ENCODE assay signal across 16 cellular contexts in genomic region chr12:108508243-108508642, GRCh38. TPM values are rescaled to one million over a fixed set of nuclear protein-coding genes. Genes with fewer than 3 reads are reported as not detected.
DNase-seq lines count a peak whose midpoint lies in the region; ATAC-seq and TF ChIP-seq lines count a peak whose summit lies in the region.
"Had no signal": no experiment of that assay in that cellular context is flagged by ENCODE, and none has a peak within 500 bp of the region (broad histone marks: within the 10 kb centered on the region; RNA-seq: fewer than 3 reads in every experiment).

No MANE protein-coding gene starts in this region.

- no peak overlapping the region for H2AFZ ChIP-seq in mammary epithelial cell (ENCODE audit: low read depth, low read length)
- H2AFZ ChIP-seq: parathyroid adenoma had no signal

- H3K27me3 ChIP-seq in mammary epithelial cell (ENCODE audit: insufficient read depth, low read length) = no peaks in the 10 kb centered on the region
- peaks cover 0 to 5% of the 10 kb centered on the region in 2 donors for H3K27me3 ChIP-seq in breast epithelium
- H3K27me3 ChIP-seq: BLaER1, left lung had no signal

- H3K4me3 ChIP-seq in mammary epithelial cell (replicated peaks in 1 of 3; ENCODE audit: insufficient read depth in 1 of 3, low read depth in 2 of 3, low read length in 3 of 3) = no peak overlapping the region
- no peak overlapping the region for H3K4me3 ChIP-seq in breast epithelium
- H3K4me3 ChIP-seq: BLaER1, left lung, skin epidermis had no signal

- H4K20me1 ChIP-seq in mammary epithelial cell (ENCODE audit: insufficient read depth, low read length) = no peaks in the 10 kb centered on the region
- H4K20me1 ChIP-seq: BLaER1 had no signal

- H3K36me3 ChIP-seq in mammary epithelial cell (ENCODE audit: insufficient read depth, low read length) = no peaks in the 10 kb centered on the region
- H3K36me3 ChIP-seq in breast epithelium = no peaks in the 10 kb centered on the region
- H3K36me3 ChIP-seq: BLaER1, left lung had no signal

- WGBS in mammary epithelial cell (ENCODE audit: low coverage, missing lambda C conversion rate) = 86% methylated on average over 1 of the region's 2 CpGs

- TF ChIP-seq CTCF in mammary epithelial cell (conservative IDR thresholded peaks at IDR 0.05 in 1 of 2, IDR thresholded peaks at IDR 0.05 in 1 of 2; ENCODE audit: extremely low read depth in 1 of 2, insufficient read depth in 1 of 2, low read depth in 1 of 2, low read length in 2 of 2) = no peak
- TF ChIP-seq CTCF in breast epithelium (IDR thresholded peaks at IDR 0.05) = no peak

- BruUV-seq in mammary epithelial cell (replicated peaks; lab: Mats Ljungman, UMichigan) = no TSS peak

- peak; percentile 21 for DNase-seq in mammary epithelial cell
- no peak for DNase-seq in breast epithelium (ENCODE audit: low spot score in 2 of 2)
- DNase-seq in LHCN-M2 (ENCODE audit: low read depth) = peak; percentile 17
- DNase-seq in superior temporal gyrus (ENCODE audit: extremely low spot score) = peak; percentile 53
- DNase-seq in Right ventricle myocardium inferior (ENCODE audit: missing footprints) = no peak
- no peak for DNase-seq in middle frontal gyrus (ENCODE audit: extremely low spot score, low spot score)
- DNase-seq: KG1, left lung, NCI-H1417 had no signal

- dilution Hi-C loops in mammary epithelial cell (cut with HindIII; ENCODE audit: low sequenced_read_pairs) = no loop called here

- no peaks in the 10 kb centered on the region for H3K79me2 ChIP-seq in mammary epithelial cell (ENCODE audit: insufficient read depth, low read length)
- H3K79me2 ChIP-seq: parathyroid adenoma had no signal

- H3K9me3 ChIP-seq in mammary epithelial cell (replicated peaks; ENCODE audit: insufficient read depth, low read length) (no peaks in the 10 kb centered on the region), breast epithelium (peaks cover 0 to 6% of the 10 kb centered on the region in 2 donors)

- no peak for ATAC-seq in GM21723 (IDR thresholded peaks at IDR 0.05; ENCODE audit: unreplicated experiment)
- no peak for ATAC-seq in Right ventricle myocardium inferior
- ATAC-seq: left lung had no signal

- in situ Hi-C loops in mammary epithelial cell (cut with MboI; ENCODE audit: low sequenced_read_pairs in 2 of 2) = no loop called here

- CTCF ChIA-PET in mammary epithelial cell (lab: Charles Lee; ENCODE audit: low non-redundant PET) = no interaction called here

- no peak overlapping the region for H3K9ac ChIP-seq in mammary epithelial cell (ENCODE audit: insufficient read depth, low read length)
- H3K9ac ChIP-seq: BLaER1, parathyroid adenoma had no signal

- H3K27ac ChIP-seq in mammary epithelial cell (ENCODE audit: insufficient read depth, low read depth, low read length) (no peak overlapping the region), breast epithelium (no peak overlapping the region), cingulate gyrus (ENCODE audit: low read depth, low read length) (peak overlapping the region; percentile 82)
- H3K27ac ChIP-seq: BLaER1, HL-60, left lung, parathyroid adenoma, skin epidermis, VCaP had no signal

- no peak overlapping the region for H3K4me2 ChIP-seq in mammary epithelial cell (ENCODE audit: insufficient read depth, low read depth, low read length)
- H3K4me2 ChIP-seq: BLaER1 had no signal

- H3K4me1 ChIP-seq in mammary epithelial cell (ENCODE audit: insufficient read depth, low read length) (no peaks in the 10 kb centered on the region), breast epithelium (no peaks in the 10 kb centered on the region)
- H3K4me1 ChIP-seq: BLaER1, left lung, parathyroid adenoma had no signal

- intact Hi-C loops in mammary epithelial cell (cut with micrococcal nuclease) = no loop called here
- intact Hi-C loops in breast epithelium (cut with DNase I; ENCODE audit: low total_unique reads) = no loop called here
- intact Hi-C loops in Right ventricle myocardium inferior (cut with DNase I) = no loop called here

- no peak for TF ChIP-seq POLR2A in breast epithelium (IDR thresholded peaks at IDR 0.05)

RNA-seq across cellular contexts. Expression of gene FICD, which starts 6.8 kb away (rescaled TPM):
- total RNA-seq in mammary epithelial cell = 1 to 10 TPM; 5.5 to 5.6 TPM
- 0.80 TPM for polyA plus RNA-seq in mammary epithelial cell
- not detected for polyA minus RNA-seq in mammary epithelial cell
- 1 to 10 TPM; 7.0 to 8.5 (median 8.0) TPM for total RNA-seq in breast epithelium
- total RNA-seq in LHCN-M2 (2014; rRNA removed) = 7.0 and 7.9 TPM in 2 replicates
- 5.4 TPM for polyA plus RNA-seq in LHCN-M2 (2012)
- 2.9 TPM for total RNA-seq in Right ventricle myocardium inferior

RNA-seq across cellular contexts. Expression of gene SART3, which starts 52.7 kb away (rescaled TPM):
- total RNA-seq in mammary epithelial cell (10 to 100 TPM; 34.7 to 60.7 TPM), breast epithelium (10 to 100 TPM; 49.8 to 62.9 (median 60.2) TPM), LHCN-M2 (2014; rRNA removed) (52.6 and 57.4 TPM in 2 replicates), Right ventricle myocardium inferior (21.7 TPM)
- 14.9 TPM for polyA plus RNA-seq in mammary epithelial cell
- polyA minus RNA-seq in mammary epithelial cell = 61.0 TPM
- polyA plus RNA-seq in LHCN-M2 (2012) = 24.5 TPM

RNA-seq across cellular contexts. Expression of gene ISCU, which starts 54.2 kb away (rescaled TPM):
- total RNA-seq in mammary epithelial cell = 10 to 100 TPM; 55.3 to 77.6 TPM
- 79.1 TPM for polyA plus RNA-seq in mammary epithelial cell
- 64.0 TPM for polyA minus RNA-seq in mammary epithelial cell
- total RNA-seq in breast epithelium = 100 to 1,000 TPM; 220 to 328 (median 227) TPM
- total RNA-seq in LHCN-M2 (2014; rRNA removed) = 122 and 132 TPM in 2 replicates
- 104 TPM for polyA plus RNA-seq in LHCN-M2 (2012)
- total RNA-seq in Right ventricle myocardium inferior = 444 TPM

Comparison
In these comparisons a context has a peak if more than half of its experiments do, and no peak if none do; other contexts are left out.
1. DNase-seq: peak in mammary epithelial cell (single experiment), LHCN-M2 (single experiment) and superior temporal gyrus (single experiment); none in breast epithelium (0 of 2), Right ventricle myocardium inferior (single experiment) and middle frontal gyrus (single experiment).